Comparison of ENCODE assay signal across 15 cellular contexts in the genomic region with DNA sequence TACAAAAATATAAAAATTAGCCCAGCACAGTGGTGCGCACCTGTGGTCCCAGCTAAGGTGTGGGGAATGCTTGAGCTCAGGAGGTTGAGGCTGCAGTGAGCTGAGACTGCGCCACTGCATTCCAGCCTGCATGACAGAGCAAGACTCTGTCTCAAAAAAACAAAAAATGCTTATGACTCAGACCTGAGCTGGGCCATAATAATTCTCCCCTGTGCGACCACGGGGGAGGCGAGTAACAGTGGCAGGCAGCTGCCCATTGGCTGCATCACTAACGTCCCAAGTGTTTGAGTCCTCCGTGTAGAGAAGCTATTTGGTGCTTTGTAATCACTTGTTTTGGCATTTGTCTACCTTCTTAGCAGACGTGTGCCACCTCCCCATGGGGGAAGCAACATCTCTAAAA. TPM values are rescaled to one million over a fixed set of nuclear protein-coding genes. Genes with fewer than 3 reads are reported as not detected.
DNase-seq lines count a peak whose midpoint lies in the region; TF ChIP-seq lines count a peak whose summit lies in the region.
"Had no signal": no experiment of that assay in that cellular context is flagged by ENCODE, and none has a peak within 500 bp of the region (broad histone marks: within the 10 kb centered on the region; RNA-seq: fewer than 3 reads in every experiment).

No MANE protein-coding gene starts in this region.

- H3K9me3 ChIP-seq in effector memory CD4-positive, alpha-beta T cell (ENCODE audit: control insufficient read depth, low read length), result no peaks in the 10 kb centered on the region
- H3K9me3 ChIP-seq: vagina had no signal

- peaks cover 12% of the 10 kb centered on the region for H3K36me3 Mint-ChIP-seq in Calu3 (ENCODE audit: insufficient read depth, unreplicated experiment)
- H3K36me3 Mint-ChIP-seq: activated CD8-positive, alpha-beta memory T cell treated with anti-CD3 and anti-CD28 coated beads, Interleukin-2, amount 10 ng/mL, durations not matched to agents 7 days and 5 days had no signal

- intact Hi-C loops in Calu3 (cut with micrococcal nuclease; ENCODE audit: unreplicated experiment), result no loop called here

- H3K9me3 Mint-ChIP-seq in Calu3 (ENCODE audit: low read depth, unreplicated experiment), result no peaks in the 10 kb centered on the region
- H3K9me3 Mint-ChIP-seq: naive B cell had no signal

- H3K27me3 Mint-ChIP-seq in Calu3 (ENCODE audit: unreplicated experiment), result no peaks in the 10 kb centered on the region
- H3K27me3 Mint-ChIP-seq: activated CD8-positive, alpha-beta memory T cell treated with anti-CD3 and anti-CD28 coated beads, Interleukin-2, amount 10 ng/mL, durations not matched to agents 7 days and 5 days; naive B cell had no signal

- peaks cover 31% of the 10 kb centered on the region for H3K36me3 ChIP-seq in effector memory CD4-positive, alpha-beta T cell (ENCODE audit: control insufficient read depth, insufficient read depth, low read length)

- TF ChIP-seq CTCF in Calu3 (IDR thresholded peaks at IDR 0.05; ENCODE audit: unreplicated experiment), result no peak

- H3K4me1 ChIP-seq in effector memory CD4-positive, alpha-beta T cell (ENCODE audit: control insufficient read depth, insufficient read depth, low read length, poor library complexity, severe bottlenecking), result no peaks in the 10 kb centered on the region
- H3K4me1 ChIP-seq: vagina had no signal

- no peaks in the 10 kb centered on the region for H3K4me1 Mint-ChIP-seq in Calu3 (ENCODE audit: low read depth, unreplicated experiment)

- DNase-seq in AG08396 (ENCODE audit: low spot score), result peak; percentile 82
- peak; percentile 90 for DNase-seq in HT1080 (ENCODE audit: low read depth)
- DNase-seq in astrocyte of the hippocampus (ENCODE audit: low read depth, low spot score), result peak; percentile 92
- peak; percentile 73 for DNase-seq in iris pigment epithelial cell (ENCODE audit: low read depth)
- no peak for DNase-seq in effector memory CD4-positive, alpha-beta T cell
- no peak for DNase-seq in Calu3
- no peak for DNase-seq in SKM-1 treated with dmso at 0.1 percent for 144 hours (lab: John Stamatoyannopoulos, UW; ENCODE audit: unreplicated experiment)
- no peak for DNase-seq in activated effector memory CD4-positive, alpha-beta T cell treated with Interleukin-2 at 50 U/mL for 16 hours
- DNase-seq: activated CD8-positive, alpha-beta memory T cell treated with anti-CD3 and anti-CD28 coated beads, Interleukin-2, amount 10 ng/mL, durations not matched to agents 7 days and 5 days; C1 segment of cervical spinal cord; KBM-7; naive B cell; NCI-H2171 treated with DMSO at 0.1 percent for 48 hours had no signal

- H3K27me3 ChIP-seq in effector memory CD4-positive, alpha-beta T cell (replicated peaks; ENCODE audit: control insufficient read depth, insufficient read depth, low read length, poor library complexity, severe bottlenecking), result no peaks in the 10 kb centered on the region
- H3K27me3 ChIP-seq: vagina had no signal

- H3K4me3 Mint-ChIP-seq in Calu3 (ENCODE audit: low read depth, unreplicated experiment), result no peak overlapping the region
- H3K4me3 Mint-ChIP-seq: activated CD8-positive, alpha-beta memory T cell treated with anti-CD3 and anti-CD28 coated beads, Interleukin-2, amount 10 ng/mL, durations not matched to agents 7 days and 5 days; naive B cell had no signal

- CTCF ChIA-PET in Calu3 (lab: Charles Lee), result interaction anchor here (1.0 kb wide), 1 partner anchor 118 kb away, joined by 4 read pairs; no protein-coding TSS in a partner anchor

- no TSS peak for BruUV-seq in Calu3 (replicated peaks; lab: Mats Ljungman, UMichigan)

- H3K27ac ChIP-seq in effector memory CD4-positive, alpha-beta T cell (ENCODE audit: insufficient read depth, low read length, poor library complexity, severe bottlenecking), result no peak overlapping the region
- H3K27ac ChIP-seq: PC-9, vagina had no signal

- no peak overlapping the region for H3K27ac Mint-ChIP-seq in Calu3 (ENCODE audit: unreplicated experiment)
- H3K27ac Mint-ChIP-seq: activated CD8-positive, alpha-beta memory T cell treated with anti-CD3 and anti-CD28 coated beads, Interleukin-2, amount 10 ng/mL, durations not matched to agents 7 days and 5 days had no signal

- no peak overlapping the region for H3K4me3 ChIP-seq in effector memory CD4-positive, alpha-beta T cell (ENCODE audit: insufficient read depth, low read depth, low read length, poor library complexity, severe bottlenecking)
- H3K4me3 ChIP-seq: PC-9, vagina had no signal

RNA-seq across cellular contexts. Expression of gene PSMC1, which starts 24.9 kb away (rescaled TPM):
- total RNA-seq in HT1080 (2014; rRNA removed; shearing (Covaris generic)), result 347 and 425 TPM in 2 replicates
- 357 and 362 TPM in 2 replicates for polyA plus RNA-seq in HT1080 (2015; cell fraction: cytosol; rRNA removed)
- polyA plus RNA-seq in HT1080 (2015; cell fraction: nucleus; rRNA removed), result 300 and 328 TPM in 2 replicates
- 147 and 149 TPM in 2 replicates for total RNA-seq in Calu3 (2022)

RNA-seq across cellular contexts. Expression of gene NRDE2, which starts 50.5 kb away (rescaled TPM):
- 9.7 and 16.4 TPM in 2 replicates for total RNA-seq in HT1080 (2014; rRNA removed; shearing (Covaris generic))
- polyA plus RNA-seq in HT1080 (2015; cell fraction: cytosol; rRNA removed), result 7.1 and 7.3 TPM in 2 replicates
- 25.2 and 31.7 TPM in 2 replicates for polyA plus RNA-seq in HT1080 (2015; cell fraction: nucleus; rRNA removed)
- 18.3 and 19.2 TPM in 2 replicates for total RNA-seq in Calu3 (2022)

Comparison
In these comparisons a context has a peak if more than half of its experiments do, and no peak if none do; other contexts are left out.
1. DNase-seq: peak in AG08396 (single experiment), HT1080 (single experiment), astrocyte of the hippocampus (single experiment) and iris pigment epithelial cell (single experiment); none in effector memory CD4-positive, alpha-beta T cell (0 of 3), Calu3 (single experiment), SKM-1 treated with dmso at 0.1 percent for 144 hours (single experiment) and activated effector memory CD4-positive, alpha-beta T cell treated with Interleukin-2 at 50 U/mL for 16 hours (single experiment).